ENCODE assay signal across 28 cellular contexts in genomic region chr4:174553828-174554227, GRCh38. TPM values are rescaled to one million over a fixed set of nuclear protein-coding genes. Genes with fewer than 3 reads are reported as not detected.
DNase-seq lines count a peak whose midpoint lies in the region; ATAC-seq, FAIRE-seq and TF ChIP-seq lines count a peak whose summit lies in the region.
"Had no signal": no experiment of that assay in that cellular context is flagged by ENCODE, and none has a peak within 500 bp of the region (broad histone marks: within the 10 kb centered on the region; RNA-seq: fewer than 3 reads in every experiment).

No MANE protein-coding gene starts in this region.

- H3K9me3 Mint-ChIP-seq in astrocyte (ENCODE audit: unreplicated experiment): no peaks in the 10 kb centered on the region

- H3K79me2 ChIP-seq in ACC112 (ENCODE audit: control insufficient read depth, insufficient read depth, low read length, unreplicated experiment) (no peaks in the 10 kb centered on the region), astrocyte (ENCODE audit: insufficient read depth, low read length) (no peaks in the 10 kb centered on the region)

- H3K27ac ChIP-seq in ACC112 (ENCODE audit: low read depth, low read length) (peak overlapping the region; percentile 54), astrocyte (ENCODE audit: low read depth, low read length) (no peak overlapping the region)
- H3K27ac ChIP-seq: A549, left ventricle myocardium inferior, transverse colon had no signal

- peaks cover 24% of the 10 kb centered on the region for H3K4me1 ChIP-seq in ACC112 (ENCODE audit: control insufficient read depth, insufficient read depth, low read length, unreplicated experiment)
- no peaks in the 10 kb centered on the region for H3K4me1 ChIP-seq in astrocyte (ENCODE audit: insufficient read depth, low read length)
- H3K4me1 ChIP-seq: left ventricle myocardium inferior, transverse colon had no signal

- H3K9ac ChIP-seq in astrocyte (ENCODE audit: low read length): no peak overlapping the region

- H2AFZ ChIP-seq in ACC112 (ENCODE audit: low read length, unreplicated experiment) (peak overlapping the region; percentile 98), astrocyte (ENCODE audit: low read depth, low read length) (no peak overlapping the region)

- TF ChIP-seq CTCF in HFF-Myc (IDR thresholded peaks at IDR 0.05; ENCODE audit: low read depth, low read length, missing control alignments) (no peak), astrocyte (IDR thresholded peaks at IDR 0.05; ENCODE audit: insufficient read depth, low read depth, low read length) (no peak), fibroblast of the aortic adventitia (IDR thresholded peaks at IDR 0.05; ENCODE audit: insufficient read depth, low read length) (no peak)

- no peaks in the 10 kb centered on the region for H3K36me3 ChIP-seq in ACC112 (ENCODE audit: insufficient read depth, low read length)
- no peaks in the 10 kb centered on the region for H3K36me3 ChIP-seq in astrocyte (ENCODE audit: insufficient read depth, low read length)
- H3K36me3 ChIP-seq: left ventricle myocardium inferior, transverse colon had no signal

- DNase-seq in HFF-Myc (ENCODE audit: extremely low read depth, low read depth): peak; percentile 83
- peak; percentile 21 for DNase-seq in astrocyte (ENCODE audit: low read depth)
- peak; percentile 84 for DNase-seq in fibroblast of the aortic adventitia (ENCODE audit: low read depth)
- DNase-seq in activated CD8-positive, alpha-beta memory T cell treated with anti-CD3 and anti-CD28 coated beads for 24 hours: no peak
- DNase-seq in central memory CD4-positive, alpha-beta T cell: no peak
- no peak for DNase-seq in activated naive CD4-positive, alpha-beta T cell treated with anti-CD3 and anti-CD28 coated beads, Interleukin-2, amount 50 U/mL, for 16 hours
- DNase-seq: activated CD4-positive, CD25-positive, alpha-beta regulatory T cell; activated CD8-positive, alpha-beta T cell treated with anti-CD3 and anti-CD28 coated beads, Interleukin-2, amount 10 ng/mL, durations not matched to agents 7 days and 5 days; CD4-positive, alpha-beta memory T cell; DMS79 treated with DMSO at 0.1 percent for 48 hours; effector memory CD8-positive, alpha-beta T cell; H7; IMR-90; left ventricle myocardium inferior; mucosa of descending colon; NCI-H2029 treated with DMSO at 0.1 percent for 48 hours; NCI-H510A; retina; SHP77; stimulated activated CD4-positive, alpha-beta T cell treated with anti-CD3 and anti-CD28 coated beads, Interleukin-15, amount 100 ng/mL, for 24 hours; stimulated activated naive CD4-positive, alpha-beta T cell; T-helper 17 cell; transverse colon had no signal

- ATAC-seq in HG02588 (IDR thresholded peaks at IDR 0.05; ENCODE audit: unreplicated experiment): no peak
- ATAC-seq: A549; activated CD8-positive, alpha-beta T cell treated with anti-CD3 and anti-CD28 coated beads, Interleukin-2, amount 10 ng/mL, durations not matched to agents 7 days and 5 days; effector memory CD8-positive, alpha-beta T cell; mucosa of descending colon; T-helper 17 cell had no signal

- H3K27ac Mint-ChIP-seq in astrocyte (ENCODE audit: unreplicated experiment): no peak overlapping the region
- H3K27ac Mint-ChIP-seq: activated CD8-positive, alpha-beta T cell treated with anti-CD3 and anti-CD28 coated beads, Interleukin-2, amount 10 ng/mL, durations not matched to agents 7 days and 5 days; activated T-helper 1 cell treated with anti-CD3 and anti-CD28 coated beads, Interleukin-12 subunit alpha, Interleukin-12 subunit beta, Interleukin-2, Interleukin-4 antibody, amounts not matched to agents 30 ng/mL and 10 ng/mL and 1 ng/mL, durations not matched to agents 14 hours and 24 hours and 36 hours; CD4-positive, alpha-beta memory T cell; effector memory CD8-positive, alpha-beta T cell; T-helper 17 cell had no signal

- no peaks in the 10 kb centered on the region for H3K27me3 Mint-ChIP-seq in astrocyte (ENCODE audit: low read depth, unreplicated experiment)
- H3K27me3 Mint-ChIP-seq: CD4-positive, alpha-beta memory T cell; effector memory CD8-positive, alpha-beta T cell; T-helper 17 cell had no signal

- peak overlapping the region; percentile 4 for H3K4me2 ChIP-seq in astrocyte (ENCODE audit: low read length)
- H3K4me2 ChIP-seq: A549 had no signal

- no peaks in the 10 kb centered on the region for H3K4me1 Mint-ChIP-seq in astrocyte (ENCODE audit: low read depth, unreplicated experiment)
- H3K4me1 Mint-ChIP-seq: CD4-positive, alpha-beta memory T cell; T-helper 17 cell had no signal

- H3K4me3 ChIP-seq in ACC112 (ENCODE audit: low read depth, low read length) (peak overlapping the region; percentile 9; the same call in 1 of the 2 replicates), HFF-Myc (replicated peaks; ENCODE audit: low read depth, low read length) (no peak overlapping the region), astrocyte (ENCODE audit: insufficient read depth, low read depth, low read length) (no peak overlapping the region), fibroblast of the aortic adventitia (ENCODE audit: low read depth, low read length) (no peak overlapping the region)
- H3K4me3 ChIP-seq: A549, left ventricle myocardium inferior, mucosa of descending colon, transverse colon had no signal

- H4K20me1 ChIP-seq in astrocyte (ENCODE audit: insufficient read depth, low read length): no peaks in the 10 kb centered on the region

- no peaks in the 10 kb centered on the region for H3K9me3 ChIP-seq in astrocyte (ENCODE audit: insufficient read depth, low read depth, low read length)
- H3K9me3 ChIP-seq: A549, left ventricle myocardium inferior, mucosa of descending colon, transverse colon had no signal

- H3K36me3 Mint-ChIP-seq in astrocyte (ENCODE audit: low read depth, unreplicated experiment): no peaks in the 10 kb centered on the region
- H3K36me3 Mint-ChIP-seq: CD4-positive, alpha-beta memory T cell had no signal

- H3K4me3 Mint-ChIP-seq in astrocyte (ENCODE audit: unreplicated experiment): no peak overlapping the region
- H3K4me3 Mint-ChIP-seq: activated CD8-positive, alpha-beta T cell treated with anti-CD3 and anti-CD28 coated beads, Interleukin-2, amount 10 ng/mL, durations not matched to agents 7 days and 5 days; activated T-helper 1 cell treated with anti-CD3 and anti-CD28 coated beads, Interleukin-12 subunit alpha, Interleukin-12 subunit beta, Interleukin-2, Interleukin-4 antibody, amounts not matched to agents 30 ng/mL and 10 ng/mL and 1 ng/mL, durations not matched to agents 14 hours and 24 hours and 36 hours; CD4-positive, alpha-beta memory T cell; effector memory CD8-positive, alpha-beta T cell; T-helper 17 cell had no signal

- H3K27me3 ChIP-seq in ACC112 (ENCODE audit: insufficient read depth, low read length) (no peaks in the 10 kb centered on the region), astrocyte (ENCODE audit: insufficient read depth, low read length) (no peaks in the 10 kb centered on the region)
- H3K27me3 ChIP-seq: transverse colon had no signal

- FAIRE-seq in astrocyte (lab: Jason Lieb, UNC): no peak
- FAIRE-seq: A549 had no signal

RNA-seq across cellular contexts. Expression of gene HPGD, which starts 31.5 kb away (rescaled TPM):
- total RNA-seq in astrocyte (0.20 and 0.65 TPM in 2 replicates), fibroblast of the aortic adventitia (ENCODE audit: low replicate concordance) (2.7 TPM in 1 of 2 replicates, not detected in the other)
- total RNA-seq: glomerular endothelial cell, IMR-90 had no signal

Comparison
In these comparisons a context has a peak if more than half of its experiments do, and no peak if none do; other contexts are left out.
1. DNase-seq: peak in HFF-Myc (single experiment), astrocyte (single experiment) and fibroblast of the aortic adventitia (single experiment); none in activated CD8-positive, alpha-beta memory T cell treated with anti-CD3 and anti-CD28 coated beads for 24 hours (single experiment), central memory CD4-positive, alpha-beta T cell (single experiment) and activated naive CD4-positive, alpha-beta T cell treated with anti-CD3 and anti-CD28 coated beads, Interleukin-2, amount 50 U/mL, for 16 hours (single experiment).